In the genomic region with DNA sequence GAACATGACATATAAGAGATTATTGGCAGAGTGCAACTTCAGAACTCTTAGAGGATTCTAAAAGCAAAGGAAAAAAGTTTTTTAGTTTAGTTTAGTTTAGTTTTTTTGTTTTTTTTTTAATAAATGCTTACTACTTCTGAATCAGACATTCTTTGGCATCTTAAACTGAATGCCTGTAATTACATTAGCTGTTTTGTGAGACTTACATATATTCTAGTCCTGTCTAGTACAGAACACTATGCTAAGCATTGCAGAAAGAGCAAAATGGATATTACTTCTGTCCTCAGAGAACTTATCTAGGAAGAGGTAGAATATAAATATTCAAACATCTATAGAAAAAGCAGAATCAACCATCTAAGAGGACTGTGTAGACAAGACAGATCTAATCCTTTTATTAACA, we compare ENCODE assay signal across 19 cellular contexts.
DNase-seq lines count a peak whose midpoint lies in the region; ATAC-seq and TF ChIP-seq lines count a peak whose summit lies in the region.
"Had no signal": no experiment of that assay in that cellular context is flagged by ENCODE, and none has a peak within 500 bp of the region (broad histone marks: within the 10 kb centered on the region; RNA-seq: fewer than 3 reads in every experiment).

No MANE protein-coding gene starts in this region.

- no peak overlapping the region for H2BK5ac ChIP-seq in mesenchymal stem cell (ENCODE audit: low read depth, low read length, poor library complexity, severe bottlenecking)

- H3K9me3 ChIP-seq in GM23248 (ENCODE audit: low read depth) (no peaks in the 10 kb centered on the region), mesenchymal stem cell (ENCODE audit: control insufficient read depth, low read length) (no peaks in the 10 kb centered on the region), uterus (peaks cover 0 to 5% of the 10 kb centered on the region in 2 donors)
- H3K9me3 ChIP-seq: BE2C had no signal

- H3K23ac ChIP-seq in mesenchymal stem cell (ENCODE audit: low read length in 2 of 2), result no peak overlapping the region

- H3K9ac ChIP-seq in GM23248, result peak overlapping the region; percentile 19; the same call in 1 of the 2 replicates
- peak overlapping the region; percentile 70 for H3K9ac ChIP-seq in mesenchymal stem cell (ENCODE audit: low read length)
- H3K9ac ChIP-seq: BLaER1 treated with 17β-estradiol and CSF1 and Interleukin-3, amounts not matched to agents 10 nM and 100 nM had no signal

- no peak for TF ChIP-seq CTCF in uterus (IDR thresholded peaks at IDR 0.05)

- in situ Hi-C loops in GM23248 (cut with MboI), result no loop called here

- DNase-seq in GM23248 (peak; percentile 38), fibroblast of peridontal ligament (ENCODE audit: extremely low read depth) (peak; percentile 40), mesenchymal stem cell (no peak), uterus (no peak), mesenteric fat pad (ENCODE audit: low spot score) (no peak)
- DNase-seq: 8988T; ACHN; AML-193; BE2C; CD4-positive, alpha-beta T cell; CD8-positive, alpha-beta memory T cell; DMS 273 treated with DMSO at 0.1 percent for 48 hours; DMS79 treated with DMSO at 0.1 percent for 48 hours; H7; HCEC 1CT had no signal

- no peaks in the 10 kb centered on the region for H4K20me1 ChIP-seq in GM23248 (ENCODE audit: insufficient read depth)
- H4K20me1 ChIP-seq: BLaER1 treated with 17β-estradiol and CSF1 and Interleukin-3, amounts not matched to agents 10 nM and 100 nM had no signal

- no peaks in the 10 kb centered on the region for H3K79me2 ChIP-seq in GM23248 (ENCODE audit: insufficient read depth)

- intact Hi-C loops in uterus (cut with DNase I; ENCODE audit: low total_unique reads), result no loop called here

- H3K36me3 ChIP-seq in GM23248 (ENCODE audit: low read depth) (no peaks in the 10 kb centered on the region), mesenchymal stem cell (ENCODE audit: control insufficient read depth in 1 of 2, insufficient read depth in 2 of 2, low read depth in 1 of 2, low read length in 2 of 2) (no peaks in the 10 kb centered on the region), uterus (no peaks in the 10 kb centered on the region)
- H3K36me3 ChIP-seq: BE2C had no signal

- H2AFZ ChIP-seq in GM23248, result peak overlapping the region; percentile 48; the same call in 1 of the 2 replicates
- no peak overlapping the region for H2AFZ ChIP-seq in mesenchymal stem cell (ENCODE audit: low read depth, low read length)

- no peak overlapping the region for H2BK120ac ChIP-seq in mesenchymal stem cell (ENCODE audit: low read depth, low read length)

- H3K18ac ChIP-seq in mesenchymal stem cell (ENCODE audit: low read depth in 1 of 2, low read length in 2 of 2), result no peak overlapping the region

- H3K4me2 ChIP-seq in GM23248 (ENCODE audit: unreplicated experiment) (peak overlapping the region; percentile 16), mesenchymal stem cell (ENCODE audit: low read length, poor library complexity, severe bottlenecking) (no peak overlapping the region)
- H3K4me2 ChIP-seq: A549; BLaER1 treated with 17β-estradiol and CSF1 and Interleukin-3, amounts not matched to agents 10 nM and 100 nM had no signal

- no peak overlapping the region for H4K91ac ChIP-seq in mesenchymal stem cell (ENCODE audit: low read length)

- TF ChIP-seq POLR2A in uterus (IDR thresholded peaks at IDR 0.05), result no peak

- no peak overlapping the region for H3K14ac ChIP-seq in mesenchymal stem cell (ENCODE audit: low read length in 2 of 2)

- H3K4me3 ChIP-seq in GM23248, result no peak overlapping the region
- no peak overlapping the region for H3K4me3 ChIP-seq in mesenchymal stem cell (ENCODE audit: insufficient read depth in 1 of 2, low read depth in 1 of 2, low read length in 2 of 2)
- no peak overlapping the region for H3K4me3 ChIP-seq in uterus
- H3K4me3 ChIP-seq: A549; BLaER1 treated with 17β-estradiol and CSF1 and Interleukin-3, amounts not matched to agents 10 nM and 100 nM had no signal

- no peak overlapping the region for H2BK12ac ChIP-seq in mesenchymal stem cell (ENCODE audit: low read length in 2 of 2)

- no peak overlapping the region for H4K8ac ChIP-seq in mesenchymal stem cell (ENCODE audit: low read length)

- H3F3A ChIP-seq in GM23248 (ENCODE audit: insufficient read depth), result peaks cover 26% of the 10 kb centered on the region

- H3K27me3 ChIP-seq in GM23248 (replicated peaks; ENCODE audit: insufficient read depth), result no peaks in the 10 kb centered on the region
- no peaks in the 10 kb centered on the region for H3K27me3 ChIP-seq in mesenchymal stem cell (ENCODE audit: control insufficient read depth in 1 of 2, insufficient read depth in 1 of 2, low read length in 2 of 2)
- no peaks in the 10 kb centered on the region for H3K27me3 ChIP-seq in uterus
- H3K27me3 ChIP-seq: BE2C; BLaER1 treated with 17β-estradiol and CSF1 and Interleukin-3, amounts not matched to agents 10 nM and 100 nM had no signal

- H3K79me1 ChIP-seq in mesenchymal stem cell (replicated peaks; ENCODE audit: low read length, poor library complexity, severe bottlenecking), result no peaks in the 10 kb centered on the region

- no peak overlapping the region for H2BK15ac ChIP-seq in mesenchymal stem cell (ENCODE audit: low read depth, poor library complexity, severe bottlenecking)

- no peak overlapping the region for H3K4ac ChIP-seq in mesenchymal stem cell (ENCODE audit: low read depth in 1 of 2, low read length in 2 of 2)

- H3K4me1 ChIP-seq in GM23248 (ENCODE audit: insufficient read depth) (peaks cover 20% of the 10 kb centered on the region), mesenchymal stem cell (ENCODE audit: control insufficient read depth, insufficient read depth, low read depth, low read length) (no peaks in the 10 kb centered on the region), uterus (peaks cover 0 to 10% of the 10 kb centered on the region in 2 donors)
- H3K4me1 ChIP-seq: BE2C; BLaER1 treated with 17β-estradiol and CSF1 and Interleukin-3, amounts not matched to agents 10 nM and 100 nM had no signal

- ATAC-seq in HG03460 (IDR thresholded peaks at IDR 0.05; ENCODE audit: unreplicated experiment), result no peak
- ATAC-seq in HG03175 (IDR thresholded peaks at IDR 0.05; ENCODE audit: unreplicated experiment), result no peak
- ATAC-seq: A549 had no signal

- peak overlapping the region; percentile 56 for H3K27ac ChIP-seq in GM23248
- H3K27ac ChIP-seq in mesenchymal stem cell (ENCODE audit: low read length, poor library complexity, severe bottlenecking), result no peak overlapping the region
- H3K27ac ChIP-seq in uterus, result peak overlapping the region; percentile 29 to 56
- H3K27ac ChIP-seq: BLaER1 treated with 17β-estradiol and CSF1 and Interleukin-3, amounts not matched to agents 10 nM and 100 nM had no signal

- H2AK5ac ChIP-seq in mesenchymal stem cell (ENCODE audit: low read length, severe bottlenecking), result no peak overlapping the region

- no peaks in the 10 kb centered on the region for H3K9me2 ChIP-seq in GM23248 (ENCODE audit: insufficient read depth)

Comparison
In these comparisons a context has a peak if more than half of its experiments do, and no peak if none do; other contexts are left out.
1. DNase-seq: peak in GM23248 (single experiment) and fibroblast of peridontal ligament (single experiment); none in mesenchymal stem cell (single experiment), uterus (0 of 2) and mesenteric fat pad (single experiment).